Comparison of ENCODE assay signal across 1 cellular context in the genomic region with DNA sequence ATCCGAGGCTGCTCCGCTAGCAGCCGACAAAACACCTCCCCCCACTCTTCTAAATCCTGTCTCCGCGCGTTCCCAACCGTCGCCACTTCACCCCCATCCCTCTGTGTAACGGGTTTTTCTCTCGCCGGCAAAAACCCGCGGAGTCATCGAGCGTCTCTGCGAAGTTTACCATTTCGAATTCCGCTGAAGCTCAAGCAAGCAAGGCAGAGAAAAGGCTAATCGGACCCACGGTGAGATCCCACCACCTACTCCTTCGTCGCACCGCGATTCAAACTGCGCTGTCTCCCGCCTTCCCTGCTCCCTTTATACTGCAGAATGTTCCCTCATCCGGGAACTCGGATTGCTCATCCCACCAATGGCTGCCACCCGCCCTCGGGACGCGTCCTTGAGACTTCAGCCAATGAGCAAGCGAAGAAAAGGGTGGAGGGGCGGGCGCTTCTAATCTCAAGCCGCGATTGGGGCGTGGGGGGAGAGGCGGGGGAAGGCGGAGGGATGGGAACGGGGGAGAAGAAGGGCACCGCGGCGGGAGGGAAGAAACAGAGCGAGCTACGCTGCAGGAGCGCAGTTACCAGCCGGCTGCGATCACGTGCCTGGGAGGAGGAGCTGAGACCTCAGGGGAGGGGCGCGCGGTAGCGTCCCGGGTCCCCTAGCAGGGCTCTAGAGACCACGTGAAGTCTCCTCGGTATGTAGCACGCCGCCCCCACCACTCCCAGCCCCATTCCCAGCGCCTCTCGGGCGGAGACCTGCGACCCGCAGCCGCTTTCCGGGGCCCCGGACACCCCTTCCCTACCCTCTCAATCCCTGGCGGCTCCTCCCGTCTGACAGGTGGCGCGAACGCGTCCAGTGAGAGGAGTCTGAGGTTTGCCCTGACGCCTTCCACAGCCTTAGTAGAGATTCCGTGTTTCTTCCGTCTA.
A peak's percentile ranks its signal among the peaks of the same experiment; 100 is the strongest.
TF ChIP-seq lines count a peak whose summit lies in the region.

A gene (minus strand): TSS at position 277 of the 914 bp plus-strand sequence. CDS start 105 bp downstream, at position 172.

TF ChIP-seq in K562, 482 proteins besides CTCF, POLR2A, EP300 and RAD21 (continued from another document and continues in another):
- no peak for TF ChIP-seq GABPB2 (CRISPR knock-in tag; conservative IDR thresholded peaks at IDR 0.05)
- peak in 1 of 2 experiments; percentile 62; a peak in 2 of 4 replicates for TF ChIP-seq HDAC1 (IDR thresholded peaks at IDR 0.05)
- TF ChIP-seq, protein P1, sequence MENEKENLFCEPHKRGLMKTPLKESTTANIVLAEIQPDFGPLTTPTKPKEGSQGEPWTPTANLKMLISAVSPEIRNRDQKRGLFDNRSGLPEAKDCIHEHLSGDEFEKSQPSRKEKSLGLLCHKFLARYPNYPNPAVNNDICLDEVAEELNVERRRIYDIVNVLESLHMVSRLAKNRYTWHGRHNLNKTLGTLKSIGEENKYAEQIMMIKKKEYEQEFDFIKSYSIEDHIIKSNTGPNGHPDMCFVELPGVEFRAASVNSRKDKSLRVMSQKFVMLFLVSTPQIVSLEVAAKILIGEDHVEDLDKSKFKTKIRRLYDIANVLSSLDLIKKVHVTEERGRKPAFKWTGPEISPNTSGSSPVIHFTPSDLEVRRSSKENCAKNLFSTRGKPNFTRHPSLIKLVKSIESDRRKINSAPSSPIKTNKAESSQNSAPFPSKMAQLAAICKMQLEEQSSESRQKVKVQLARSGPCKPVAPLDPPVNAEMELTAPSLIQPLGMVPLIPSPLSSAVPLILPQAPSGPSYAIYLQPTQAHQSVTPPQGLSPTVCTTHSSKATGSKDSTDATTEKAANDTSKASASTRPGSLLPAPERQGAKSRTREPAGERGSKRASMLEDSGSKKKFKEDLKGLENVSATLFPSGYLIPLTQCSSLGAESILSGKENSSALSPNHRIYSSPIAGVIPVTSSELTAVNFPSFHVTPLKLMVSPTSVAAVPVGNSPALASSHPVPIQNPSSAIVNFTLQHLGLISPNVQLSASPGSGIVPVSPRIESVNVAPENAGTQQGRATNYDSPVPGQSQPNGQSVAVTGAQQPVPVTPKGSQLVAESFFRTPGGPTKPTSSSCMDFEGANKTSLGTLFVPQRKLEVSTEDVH (IDR thresholded peaks at IDR 0.05; ENCODE audit: low read depth, partially characterized antibody), result peak; percentile 48
- TF ChIP-seq, protein P2, sequence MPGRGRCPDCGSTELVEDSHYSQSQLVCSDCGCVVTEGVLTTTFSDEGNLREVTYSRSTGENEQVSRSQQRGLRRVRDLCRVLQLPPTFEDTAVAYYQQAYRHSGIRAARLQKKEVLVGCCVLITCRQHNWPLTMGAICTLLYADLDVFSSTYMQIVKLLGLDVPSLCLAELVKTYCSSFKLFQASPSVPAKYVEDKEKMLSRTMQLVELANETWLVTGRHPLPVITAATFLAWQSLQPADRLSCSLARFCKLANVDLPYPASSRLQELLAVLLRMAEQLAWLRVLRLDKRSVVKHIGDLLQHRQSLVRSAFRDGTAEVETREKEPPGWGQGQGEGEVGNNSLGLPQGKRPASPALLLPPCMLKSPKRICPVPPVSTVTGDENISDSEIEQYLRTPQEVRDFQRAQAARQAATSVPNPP (IDR thresholded peaks at IDR 0.05; ENCODE audit: borderline replicate concordance, insufficient read depth, insufficient read length), result no peak
- TF ChIP-seq POU5F1 (IDR thresholded peaks at IDR 0.05; ENCODE audit: borderline replicate concordance, low read depth, low read length, partially characterized antibody), result no peak
- no peak for TF ChIP-seq ZNF766 (CRISPR knock-in tag; conservative IDR thresholded peaks at IDR 0.05)
- TF ChIP-seq, protein P3, sequence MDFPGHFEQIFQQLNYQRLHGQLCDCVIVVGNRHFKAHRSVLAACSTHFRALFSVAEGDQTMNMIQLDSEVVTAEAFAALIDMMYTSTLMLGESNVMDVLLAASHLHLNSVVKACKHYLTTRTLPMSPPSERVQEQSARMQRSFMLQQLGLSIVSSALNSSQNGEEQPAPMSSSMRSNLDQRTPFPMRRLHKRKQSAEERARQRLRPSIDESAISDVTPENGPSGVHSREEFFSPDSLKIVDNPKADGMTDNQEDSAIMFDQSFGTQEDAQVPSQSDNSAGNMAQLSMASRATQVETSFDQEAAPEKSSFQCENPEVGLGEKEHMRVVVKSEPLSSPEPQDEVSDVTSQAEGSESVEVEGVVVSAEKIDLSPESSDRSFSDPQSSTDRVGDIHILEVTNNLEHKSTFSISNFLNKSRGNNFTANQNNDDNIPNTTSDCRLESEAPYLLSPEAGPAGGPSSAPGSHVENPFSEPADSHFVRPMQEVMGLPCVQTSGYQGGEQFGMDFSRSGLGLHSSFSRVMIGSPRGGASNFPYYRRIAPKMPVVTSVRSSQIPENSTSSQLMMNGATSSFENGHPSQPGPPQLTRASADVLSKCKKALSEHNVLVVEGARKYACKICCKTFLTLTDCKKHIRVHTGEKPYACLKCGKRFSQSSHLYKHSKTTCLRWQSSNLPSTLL (IDR thresholded peaks at IDR 0.05), result no peak
- TF ChIP-seq TBL1XR1 (IDR thresholded peaks at IDR 0.05; ENCODE audit: low read length in 2 of 2), result no peak; a peak in 1 of 4 replicates
- peak; percentile 75 for TF ChIP-seq RBBP5 (IDR thresholded peaks at IDR 0.05; ENCODE audit: borderline replicate concordance, insufficient read depth, low read length, poor library complexity, severe bottlenecking)
- TF ChIP-seq PRPF4 (IDR thresholded peaks at IDR 0.05; ENCODE audit: insufficient read depth, low read depth, low read length, poor library complexity, severe bottlenecking), result no peak
- TF ChIP-seq CBFB (CRISPR knock-in tag; IDR thresholded peaks at IDR 0.05), result no peak
- no peak for TF ChIP-seq ILK (tag; IDR thresholded peaks at IDR 0.05; ENCODE audit: borderline replicate concordance, low read depth)
- TF ChIP-seq, protein P4, sequence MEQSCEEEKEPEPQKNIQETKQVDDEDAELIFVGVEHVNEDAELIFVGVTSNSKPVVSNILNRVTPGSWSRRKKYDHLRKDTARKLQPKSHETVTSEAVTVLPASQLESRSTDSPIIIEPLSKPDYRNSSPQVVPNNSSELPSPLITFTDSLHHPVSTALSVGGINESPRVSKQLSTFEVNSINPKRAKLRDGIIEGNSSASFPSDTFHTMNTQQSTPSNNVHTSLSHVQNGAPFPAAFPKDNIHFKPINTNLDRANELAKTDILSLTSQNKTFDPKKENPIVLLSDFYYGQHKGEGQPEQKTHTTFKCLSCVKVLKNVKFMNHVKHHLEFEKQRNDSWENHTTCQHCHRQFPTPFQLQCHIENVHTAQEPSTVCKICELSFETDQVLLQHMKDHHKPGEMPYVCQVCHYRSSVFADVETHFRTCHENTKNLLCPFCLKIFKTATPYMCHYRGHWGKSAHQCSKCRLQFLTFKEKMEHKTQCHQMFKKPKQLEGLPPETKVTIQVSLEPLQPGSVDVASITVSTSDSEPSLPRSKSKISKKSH (CRISPR knock-in tag; IDR thresholded peaks at IDR 0.05), result no peak
- TF ChIP-seq ZNF282 (CRISPR knock-in tag; IDR thresholded peaks at IDR 0.05), result no peak
- peak; percentile 41; the same call in 1 of the 2 replicates for TF ChIP-seq SMARCE1 (IDR thresholded peaks at IDR 0.05)
- peak; percentile 78 for TF ChIP-seq CREM (IDR thresholded peaks at IDR 0.05; ENCODE audit: low read depth)
- TF ChIP-seq ZNF274 (IDR thresholded peaks at IDR 0.05; ENCODE audit: borderline replicate concordance, low read depth, low read length), result no peak
- TF ChIP-seq PHF8 (IDR thresholded peaks at IDR 0.05; ENCODE audit: borderline replicate concordance, low read length), result peak; percentile 93
- no peak for TF ChIP-seq ZNF23 (CRISPR knock-in tag; IDR thresholded peaks at IDR 0.05)
- peak; percentile 100 for TF ChIP-seq SUPT5H (IDR thresholded peaks at IDR 0.05)
- no peak for TF ChIP-seq SREBF2 (CRISPR knock-in tag; IDR thresholded peaks at IDR 0.05)
- no peak for TF ChIP-seq ZNF165 (CRISPR knock-in tag; IDR thresholded peaks at IDR 0.05; ENCODE audit: borderline replicate concordance)
- peak; percentile 18 for TF ChIP-seq SMAD4 (CRISPR knock-in tag; conservative IDR thresholded peaks at IDR 0.05)
- peak; percentile 77; the same call in 1 of the 2 replicates for TF ChIP-seq PHF21A (IDR thresholded peaks at IDR 0.05; ENCODE audit: borderline replicate concordance, low read depth)
- TF ChIP-seq, protein P5, sequence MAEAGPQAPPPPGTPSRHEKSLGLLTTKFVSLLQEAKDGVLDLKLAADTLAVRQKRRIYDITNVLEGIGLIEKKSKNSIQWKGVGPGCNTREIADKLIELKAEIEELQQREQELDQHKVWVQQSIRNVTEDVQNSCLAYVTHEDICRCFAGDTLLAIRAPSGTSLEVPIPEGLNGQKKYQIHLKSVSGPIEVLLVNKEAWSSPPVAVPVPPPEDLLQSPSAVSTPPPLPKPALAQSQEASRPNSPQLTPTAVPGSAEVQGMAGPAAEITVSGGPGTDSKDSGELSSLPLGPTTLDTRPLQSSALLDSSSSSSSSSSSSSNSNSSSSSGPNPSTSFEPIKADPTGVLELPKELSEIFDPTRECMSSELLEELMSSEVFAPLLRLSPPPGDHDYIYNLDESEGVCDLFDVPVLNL (CRISPR knock-in tag; IDR thresholded peaks at IDR 0.05; ENCODE audit: low read depth), result peak; percentile 98
- TF ChIP-seq HNRNPL (IDR thresholded peaks at IDR 0.05; ENCODE audit: low read depth, low read length), result no peak
- TF ChIP-seq E2F3 (CRISPR knock-in tag; IDR thresholded peaks at IDR 0.05), result 0 out of 2 replicates have a peak, but pooled peaks have one; percentile 43
- no peak for TF ChIP-seq MCM2 (IDR thresholded peaks at IDR 0.05; ENCODE audit: low read depth)
- TF ChIP-seq KDM2B (CRISPR knock-in tag; IDR thresholded peaks at IDR 0.05), result peak; percentile 76
- TF ChIP-seq OTX1 (CRISPR knock-in tag; IDR thresholded peaks at IDR 0.05), result 0 out of 2 replicates have a peak, but pooled peaks have one; percentile 21
- peak; percentile 98 for TF ChIP-seq TAF7 (tag; IDR thresholded peaks at IDR 0.05)
- TF ChIP-seq NFIX (CRISPR knock-in tag; IDR thresholded peaks at IDR 0.05; ENCODE audit: low read depth), result no peak
- TF ChIP-seq CBFA2T2 (conservative IDR thresholded peaks at IDR 0.05), result peak; percentile 55
- TF ChIP-seq JUND (IDR thresholded peaks at IDR 0.05; ENCODE audit: borderline replicate concordance, low read depth, low read length), result no peak; the same call in 1 of the 2 replicates
- peak; percentile 27; the same call in 1 of the 3 replicates for TF ChIP-seq JUND (tag; IDR thresholded peaks at IDR 0.05; ENCODE audit: borderline replicate concordance, low read depth, low read length)
- 0 out of 2 replicates have a peak, but pooled peaks have one; percentile 76 for TF ChIP-seq RHOXF2B (CRISPR knock-in tag; conservative IDR thresholded peaks at IDR 0.05)
- peak; percentile 97 for TF ChIP-seq TAF1 (IDR thresholded peaks at IDR 0.05; ENCODE audit: control insufficient read depth, extremely low read depth, insufficient read depth, low read length, severe bottlenecking)
- no peak for TF ChIP-seq TCFL5 (CRISPR knock-in tag; conservative IDR thresholded peaks at IDR 0.05)
- peak; percentile 80 to 85; a peak in 3 of 4 replicates for TF ChIP-seq ARNT (IDR thresholded peaks at IDR 0.05)
- TF ChIP-seq ELF2 (CRISPR knock-in tag; IDR thresholded peaks at IDR 0.05), result no peak
- TF ChIP-seq ZNF316 (IDR thresholded peaks at IDR 0.05), result peak; percentile 34
- TF ChIP-seq, protein P6, sequence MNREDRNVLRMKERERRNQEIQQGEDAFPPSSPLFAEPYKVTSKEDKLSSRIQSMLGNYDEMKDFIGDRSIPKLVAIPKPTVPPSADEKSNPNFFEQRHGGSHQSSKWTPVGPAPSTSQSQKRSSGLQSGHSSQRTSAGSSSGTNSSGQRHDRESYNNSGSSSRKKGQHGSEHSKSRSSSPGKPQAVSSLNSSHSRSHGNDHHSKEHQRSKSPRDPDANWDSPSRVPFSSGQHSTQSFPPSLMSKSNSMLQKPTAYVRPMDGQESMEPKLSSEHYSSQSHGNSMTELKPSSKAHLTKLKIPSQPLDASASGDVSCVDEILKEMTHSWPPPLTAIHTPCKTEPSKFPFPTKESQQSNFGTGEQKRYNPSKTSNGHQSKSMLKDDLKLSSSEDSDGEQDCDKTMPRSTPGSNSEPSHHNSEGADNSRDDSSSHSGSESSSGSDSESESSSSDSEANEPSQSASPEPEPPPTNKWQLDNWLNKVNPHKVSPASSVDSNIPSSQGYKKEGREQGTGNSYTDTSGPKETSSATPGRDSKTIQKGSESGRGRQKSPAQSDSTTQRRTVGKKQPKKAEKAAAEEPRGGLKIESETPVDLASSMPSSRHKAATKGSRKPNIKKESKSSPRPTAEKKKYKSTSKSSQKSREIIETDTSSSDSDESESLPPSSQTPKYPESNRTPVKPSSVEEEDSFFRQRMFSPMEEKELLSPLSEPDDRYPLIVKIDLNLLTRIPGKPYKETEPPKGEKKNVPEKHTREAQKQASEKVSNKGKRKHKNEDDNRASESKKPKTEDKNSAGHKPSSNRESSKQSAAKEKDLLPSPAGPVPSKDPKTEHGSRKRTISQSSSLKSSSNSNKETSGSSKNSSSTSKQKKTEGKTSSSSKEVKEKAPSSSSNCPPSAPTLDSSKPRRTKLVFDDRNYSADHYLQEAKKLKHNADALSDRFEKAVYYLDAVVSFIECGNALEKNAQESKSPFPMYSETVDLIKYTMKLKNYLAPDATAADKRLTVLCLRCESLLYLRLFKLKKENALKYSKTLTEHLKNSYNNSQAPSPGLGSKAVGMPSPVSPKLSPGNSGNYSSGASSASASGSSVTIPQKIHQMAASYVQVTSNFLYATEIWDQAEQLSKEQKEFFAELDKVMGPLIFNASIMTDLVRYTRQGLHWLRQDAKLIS (CRISPR knock-in tag; IDR thresholded peaks at IDR 0.05), result peak; percentile 98
- TF ChIP-seq HNRNPLL (IDR thresholded peaks at IDR 0.05; ENCODE audit: low read depth, low read length, poor library complexity, severe bottlenecking), result peak; percentile 77
- no peak; the same call in 1 of the 2 replicates for TF ChIP-seq ZNF644 (tag; IDR thresholded peaks at IDR 0.05; ENCODE audit: low read depth)
- no peak for TF ChIP-seq MAFK (IDR thresholded peaks at IDR 0.05; ENCODE audit: low read length)
- peak; percentile 97 for TF ChIP-seq PML (IDR thresholded peaks at IDR 0.05; ENCODE audit: low read length)
- TF ChIP-seq TOE1 (IDR thresholded peaks at IDR 0.05; ENCODE audit: borderline replicate concordance), result peak; percentile 90; the same call in 1 of the 2 replicates
- no peak for TF ChIP-seq TOE1 (CRISPR knock-in tag; IDR thresholded peaks at IDR 0.05; ENCODE audit: borderline replicate concordance, low read depth)
- TF ChIP-seq CREBBP (IDR thresholded peaks at IDR 0.05; ENCODE audit: low read depth, low read length), result no peak
- TF ChIP-seq PTBP1 (IDR thresholded peaks at IDR 0.05; ENCODE audit: low read depth, low read length), result peak; percentile 60; the same call in 1 of the 2 replicates
- 0 out of 2 replicates have a peak, but pooled peaks have one; percentile 29 for TF ChIP-seq ZNF717 (CRISPR knock-in tag; IDR thresholded peaks at IDR 0.05)
- TF ChIP-seq HDAC6 (IDR thresholded peaks at IDR 0.05; ENCODE audit: low read depth, low read length), result no peak
- TF ChIP-seq ZNF354B (CRISPR knock-in tag; IDR thresholded peaks at IDR 0.05), result no peak
- TF ChIP-seq CSDE1 (IDR thresholded peaks at IDR 0.05), result peak in 1 of 2 experiments; percentile 80; a peak in 2 of 4 replicates
- no peak for TF ChIP-seq IFI16 (CRISPR knock-in tag; IDR thresholded peaks at IDR 0.05)
- TF ChIP-seq TRIM28 (IDR thresholded peaks at IDR 0.05), result no peak
- no peak for TF ChIP-seq BDP1 (IDR thresholded peaks at IDR 0.05; ENCODE audit: insufficient read depth, insufficient read length)
- TF ChIP-seq TCF7L2 (IDR thresholded peaks at IDR 0.05; ENCODE audit: low read depth, low read length), result no peak
